Comparison of ENCODE assay signal across 10 cellular contexts in the genomic region with DNA sequence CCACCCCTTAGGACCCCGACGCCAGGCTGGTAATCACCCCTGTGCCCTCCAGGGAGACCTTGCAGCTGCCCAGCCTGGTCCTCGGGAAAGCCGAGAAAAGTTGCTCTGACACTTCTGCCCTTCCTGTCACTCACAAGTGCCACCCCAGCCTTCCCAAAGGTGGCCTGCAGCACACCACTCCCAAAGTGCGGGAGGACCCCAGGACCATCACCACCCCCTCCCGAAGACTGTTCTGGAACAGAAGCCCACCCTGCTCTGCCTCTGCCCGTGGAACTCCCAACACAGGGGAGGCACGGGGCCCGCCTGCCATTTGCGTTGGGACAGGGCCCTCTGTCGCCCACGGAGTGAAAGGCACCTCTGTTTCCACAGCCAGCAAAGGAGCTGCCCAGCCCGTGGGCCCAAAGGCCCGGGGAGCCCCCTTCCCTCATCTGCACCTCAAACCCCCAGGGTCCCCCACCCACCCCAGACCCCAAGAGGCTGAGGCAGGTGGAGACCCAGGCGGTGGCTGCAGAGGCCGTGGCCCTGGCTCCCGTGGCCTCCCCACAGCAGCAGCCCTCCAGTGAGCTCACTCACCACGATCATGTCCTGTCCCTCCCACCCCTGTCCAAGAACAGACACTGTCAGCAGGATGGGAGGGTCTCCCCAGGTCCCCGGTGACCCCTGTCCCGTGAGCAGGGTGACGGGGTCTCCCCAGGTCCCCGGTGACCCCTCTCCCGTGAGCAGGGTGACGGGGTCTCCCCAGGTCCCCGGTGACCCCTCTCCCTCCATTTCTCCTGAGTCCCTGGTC.
"Had no signal": no experiment of that assay in that cellular context is flagged by ENCODE, and none has a peak within 500 bp of the region (broad histone marks: within the 10 kb centered on the region; RNA-seq: fewer than 3 reads in every experiment).

No MANE protein-coding gene starts in this region.

- H3K4me1 ChIP-seq: adrenal gland, right atrium auricular region had no signal

- H3K4me3 ChIP-seq: adrenal gland, lung, right atrium auricular region, smooth muscle cell had no signal

- H3K27ac ChIP-seq: adrenal gland, right atrium auricular region had no signal

- ATAC-seq: naive thymus-derived CD8-positive, alpha-beta T cell; stimulated activated effector memory CD8-positive, alpha-beta T cell treated with anti-CD3 and anti-CD28 coated beads, Interleukin-12 subunit alpha, Interleukin-12 subunit beta, amount 100 ng/mL, for 72 hours had no signal

- H3K27me3 ChIP-seq: adrenal gland, right atrium auricular region had no signal

- DNase-seq: activated CD4-positive, alpha-beta memory T cell treated with anti-CD3 and anti-CD28 coated beads for 36 hours; activated naive CD4-positive, alpha-beta T cell treated with anti-CD3 and anti-CD28 coated beads, Interleukin-2, amount 50 U/mL, for 16 hours; hippocampal formation; substantia nigra had no signal

- H3K9me3 ChIP-seq: adrenal gland, right atrium auricular region had no signal

- H3K4me2 ChIP-seq: smooth muscle cell had no signal

- H3K36me3 ChIP-seq: adrenal gland, right atrium auricular region had no signal
